In genomic region chr9:76649894-76650293, GRCh38 we compare ENCODE assay signal across 19 cellular contexts.
A peak's percentile ranks its signal among the peaks of the same experiment; 100 is the strongest.
DNase-seq lines count a peak whose midpoint lies in the region; ATAC-seq, FAIRE-seq and TF ChIP-seq lines count a peak whose summit lies in the region.
"Had no signal": no experiment of that assay in that cellular context is flagged by ENCODE, and none has a peak within 500 bp of the region (broad histone marks: within the 10 kb centered on the region; RNA-seq: fewer than 3 reads in every experiment).

No MANE protein-coding gene starts in this region.

- no peak for TF ChIP-seq POLR2A in GM12891 (IDR thresholded peaks at IDR 0.05; ENCODE audit: low read depth, low read length)

- H4K20me1 ChIP-seq in KMS-11 (ENCODE audit: insufficient read depth) = no peaks in the 10 kb centered on the region

- H3K4me2 ChIP-seq in KMS-11 = peak overlapping the region; percentile 26; the same call in 1 of the 2 replicates

- H3K4me3 ChIP-seq in KMS-11 (IDR thresholded peaks at IDR 0.05; ENCODE audit: insufficient read depth, low read depth, low read length) (no peak overlapping the region), adipocyte (ENCODE audit: low read length) (peak overlapping the region; percentile 51), kidney (ENCODE audit: low read length in 2 of 2) (no peak overlapping the region)

- H3K36me3 ChIP-seq in KMS-11 (ENCODE audit: insufficient read depth) (no peaks in the 10 kb centered on the region), adipocyte (ENCODE audit: control insufficient read depth, insufficient read depth, low read length, severe bottlenecking) (peaks cover 30% of the 10 kb centered on the region), kidney (ENCODE audit: control insufficient read depth in 1 of 2, insufficient read depth in 2 of 2, low read length in 2 of 2) (no peaks in the 10 kb centered on the region)

- DNase-seq in adipocyte (ENCODE audit: low read depth) = no peak
- DNase-seq in kidney = no peak
- no peak for DNase-seq in T-cell
- DNase-seq in GM12891 (ENCODE audit: insufficient read length, low spot score) = no peak
- no peak for DNase-seq in NCI-H510A (lab: John Stamatoyannopoulos, UW)
- DNase-seq: ACHN; BE2C; C1 segment of cervical spinal cord; CD8-positive, alpha-beta memory T cell; COR-L47; DMS 273 treated with DMSO at 0.1 percent for 48 hours; DMS53; H9 had no signal

- H3K4me1 Mint-ChIP-seq in T-cell = peaks cover 27 to 32% (median 28%) of the 10 kb centered on the region in 3 donors

- H3K27ac ChIP-seq in KMS-11 = no peak overlapping the region
- no peak overlapping the region for H3K27ac ChIP-seq in kidney (ENCODE audit: low read depth in 2 of 2, low read length in 2 of 2)

- ATAC-seq in T-cell (replicated peaks in 1 of 4) (no peak), HG03135 (IDR thresholded peaks at IDR 0.05; ENCODE audit: unreplicated experiment) (no peak)
- ATAC-seq: HepG2 had no signal

- POLR2A ChIA-PET in T-cell (lab: Charles Lee) = interaction anchor here (0.7 kb wide), 2 partner anchors 127 to 188 kb away, joined by 3 to 6 read pairs; no protein-coding TSS in a partner anchor

- H3K79me2 ChIP-seq in KMS-11 (ENCODE audit: insufficient read depth, low read depth) = no peaks in the 10 kb centered on the region

- no peak overlapping the region for H2AFZ ChIP-seq in KMS-11 (ENCODE audit: low read depth)

- no peaks in the 10 kb centered on the region for H3K27me3 Mint-ChIP-seq in T-cell
- H3K27me3 Mint-ChIP-seq: CD4-positive, CD25-positive, alpha-beta regulatory T cell; CD8-positive, alpha-beta memory T cell; IgD-negative memory B cell had no signal

- H3K9me3 ChIP-seq in adipocyte (ENCODE audit: control insufficient read depth, low read length) (no peaks in the 10 kb centered on the region), kidney (ENCODE audit: control insufficient read depth in 1 of 2, low read length in 2 of 2) (no peaks in the 10 kb centered on the region)
- H3K9me3 ChIP-seq: BE2C had no signal

- peaks cover under 1% of the 10 kb centered on the region for H3K36me3 Mint-ChIP-seq in T-cell
- H3K36me3 Mint-ChIP-seq: CD4-positive, CD25-positive, alpha-beta regulatory T cell; IgD-negative memory B cell had no signal

- no peak overlapping the region for H3K9ac ChIP-seq in KMS-11
- H3K9ac ChIP-seq in adipocyte (ENCODE audit: low read length) = no peak overlapping the region
- no peak overlapping the region for H3K9ac ChIP-seq in kidney (ENCODE audit: low read length in 2 of 2)

- no peak for TF ChIP-seq CTCF in KMS-11 (conservative IDR thresholded peaks at IDR 0.05; ENCODE audit: low read depth, low read length)
- TF ChIP-seq CTCF in kidney (IDR thresholded peaks at IDR 0.05; ENCODE audit: borderline replicate concordance, extremely low read depth, insufficient read depth) = no peak

- no peak overlapping the region for H3K27ac Mint-ChIP-seq in T-cell
- H3K27ac Mint-ChIP-seq: IgD-negative memory B cell had no signal

- no peak overlapping the region for H3K4me3 Mint-ChIP-seq in T-cell
- H3K4me3 Mint-ChIP-seq: H9 had no signal

- intact Hi-C loops in kidney (cut with DNase I) = no loop called here

- no peaks in the 10 kb centered on the region for H3K9me3 Mint-ChIP-seq in T-cell
- H3K9me3 Mint-ChIP-seq: CD8-positive, alpha-beta memory T cell; H9; IgD-negative memory B cell had no signal

- peak; percentile 96 for FAIRE-seq in kidney (lab: Jason Lieb, UNC)
- FAIRE-seq in GM12891 (lab: Jason Lieb, UNC) = no peak
- FAIRE-seq: H1, HepG2 had no signal

- CTCF ChIA-PET in T-cell (lab: Charles Lee) = interaction anchor here in 1 of 2 donors (0.6 to 1.0 kb wide), 3 partner anchors 204 to 300 kb away, joined by 3 read pairs; no protein-coding TSS in a partner anchor

- peaks cover 70% of the 10 kb centered on the region for H3K4me1 ChIP-seq in KMS-11 (ENCODE audit: low read depth, poor library complexity, severe bottlenecking)
- peaks cover 57% of the 10 kb centered on the region for H3K4me1 ChIP-seq in adipocyte (ENCODE audit: control insufficient read depth, insufficient read depth, low read length)
- H3K4me1 ChIP-seq in kidney (ENCODE audit: control insufficient read depth in 1 of 2, insufficient read depth in 1 of 2, low read depth in 1 of 2, low read length in 2 of 2) = peaks cover 0 to 4% of the 10 kb centered on the region in 2 donors
- H3K4me1 ChIP-seq: BE2C had no signal

- 0 out of 2 replicates have a peak, but pooled peaks cover 3% of the 10 kb centered on the region for H3K27me3 ChIP-seq in KMS-11 (ENCODE audit: insufficient read depth, low read depth)
- H3K27me3 ChIP-seq in adipocyte (replicated peaks; ENCODE audit: control insufficient read depth, insufficient read depth, low read length) = no peaks in the 10 kb centered on the region
- H3K27me3 ChIP-seq: BE2C had no signal

TF ChIP-seq in GM12891, 5 proteins besides CTCF, POLR2A, EP300 and RAD21:
- no peak for TF ChIP-seq POU2F2 (IDR thresholded peaks at IDR 0.05; ENCODE audit: low read depth, low read length)
- no peak for TF ChIP-seq SPI1 (IDR thresholded peaks at IDR 0.05; ENCODE audit: low read depth, low read length)
- TF ChIP-seq TAF1 (IDR thresholded peaks at IDR 0.05; ENCODE audit: low read depth, low read length) = no peak
- TF ChIP-seq POLR2AphosphoS5 (IDR thresholded peaks at IDR 0.05; ENCODE audit: low read depth, low read length) = no peak
- no peak for TF ChIP-seq PAX5 (IDR thresholded peaks at IDR 0.05; ENCODE audit: insufficient read depth, low read length, severe bottlenecking)
